ENCODE assay signal across 19 cellular contexts in the genomic region with DNA sequence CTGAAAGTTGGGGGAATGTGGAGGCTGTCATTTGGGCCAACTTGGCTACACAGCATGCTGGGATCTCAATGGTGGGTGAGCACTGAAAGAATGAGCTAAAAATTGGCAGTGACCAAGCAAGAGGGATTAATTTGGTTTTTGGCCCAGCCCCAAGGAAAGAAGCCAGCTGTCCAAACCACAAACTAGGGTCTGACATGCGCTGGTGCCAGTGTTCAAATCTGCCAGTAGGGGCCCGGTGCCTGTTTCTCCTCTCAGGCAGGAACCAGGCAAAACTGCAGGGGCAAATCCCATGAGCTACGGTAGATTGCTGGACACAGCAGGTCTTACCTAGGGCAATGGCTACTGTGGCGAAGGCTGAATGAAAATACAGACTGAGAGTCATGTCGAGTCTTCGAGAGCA.
DNase-seq lines count a peak whose midpoint lies in the region; ATAC-seq and TF ChIP-seq lines count a peak whose summit lies in the region.
"Had no signal": no experiment of that assay in that cellular context is flagged by ENCODE, and none has a peak within 500 bp of the region (broad histone marks: within the 10 kb centered on the region; RNA-seq: fewer than 3 reads in every experiment).

No MANE protein-coding gene starts in this region.

- no peak for ATAC-seq in gastroesophageal sphincter
- ATAC-seq: activated CD4-positive, alpha-beta T cell treated with anti-CD3 and anti-CD28 coated beads for 36 hours; esophagus mucosa; stimulated activated naive CD8-positive, alpha-beta T cell treated with anti-CD3 and anti-CD28 coated beads, Interleukin-15, Interleukin-2, amounts not matched to agents 100 U/mL and 50 U/mL, for 24 hours had no signal

- DNase-seq in DMS 273 (lab: John Stamatoyannopoulos, UW; ENCODE audit: unreplicated experiment) (peak; percentile 98), H4 (ENCODE audit: low spot score) (peak; percentile 31), NCI-H524 (lab: John Stamatoyannopoulos, UW) (peak; percentile 48 to 70), cerebellar cortex (ENCODE audit: low spot score) (peak; percentile 28), HPDE6-E6E7 (ENCODE audit: extremely low spot score) (no peak), GDM1 (lab: John Stamatoyannopoulos, UW) (no peak)
- DNase-seq in stimulated activated naive CD4-positive, alpha-beta T cell (lab: John Stamatoyannopoulos, UW) = no peak
- DNase-seq: activated CD4-positive, alpha-beta T cell treated with anti-CD3 and anti-CD28 coated beads for 36 hours; activated naive CD8-positive, alpha-beta T cell treated with anti-CD3 and anti-CD28 coated beads for 36 hours; effector CD8-positive, alpha-beta T cell; GM23248; Karpas-422; NCI-H1105 treated with DMSO at 0.1 percent for 48 hours; nephron progenitor cell; posterior cingulate gyrus; stimulated activated naive CD8-positive, alpha-beta T cell treated with anti-CD3 and anti-CD28 coated beads, Interleukin-15, Interleukin-2, amounts not matched to agents 100 U/mL and 50 U/mL, for 24 hours had no signal

- 91 to 100% methylated on average over 2 to 4 of the region's 6 CpGs for WGBS in gastroesophageal sphincter (ENCODE audit: low coverage in 1 of 2), 2 donors

- no peaks in the 10 kb centered on the region for H3K27me3 ChIP-seq in gastroesophageal sphincter
- H3K27me3 ChIP-seq: tibial nerve had no signal

- no peaks in the 10 kb centered on the region for H3K9me3 ChIP-seq in gastroesophageal sphincter
- H3K9me3 ChIP-seq: tibial nerve had no signal

- H3K4me1 ChIP-seq in gastroesophageal sphincter = no peaks in the 10 kb centered on the region

- TF ChIP-seq POLR2A in gastroesophageal sphincter (IDR thresholded peaks at IDR 0.05) = no peak

- no peak overlapping the region for H3K27ac ChIP-seq in gastroesophageal sphincter
- H3K27ac ChIP-seq: GM23248, tibial nerve had no signal

- H3K4me3 ChIP-seq in gastroesophageal sphincter = no peak overlapping the region
- H3K4me3 ChIP-seq: GM23248, tibial nerve had no signal

- no peak for TF ChIP-seq EP300 in gastroesophageal sphincter (IDR thresholded peaks at IDR 0.05)

- no peak for TF ChIP-seq CTCF in gastroesophageal sphincter (IDR thresholded peaks at IDR 0.05)

- H3K36me3 ChIP-seq in gastroesophageal sphincter = no peaks in the 10 kb centered on the region
- H3K36me3 ChIP-seq: tibial nerve had no signal

Comparison
In these comparisons a context has a peak if more than half of its experiments do, and no peak if none do; other contexts are left out.
1. DNase-seq: peak in DMS 273 (single experiment), H4 (single experiment), NCI-H524 (2 of 2) and cerebellar cortex (single experiment); none in stimulated activated naive CD4-positive, alpha-beta T cell (0 of 6), HPDE6-E6E7 (single experiment) and GDM1 (single experiment).